ENCODE assay signal across 5 cellular contexts in the genomic region with DNA sequence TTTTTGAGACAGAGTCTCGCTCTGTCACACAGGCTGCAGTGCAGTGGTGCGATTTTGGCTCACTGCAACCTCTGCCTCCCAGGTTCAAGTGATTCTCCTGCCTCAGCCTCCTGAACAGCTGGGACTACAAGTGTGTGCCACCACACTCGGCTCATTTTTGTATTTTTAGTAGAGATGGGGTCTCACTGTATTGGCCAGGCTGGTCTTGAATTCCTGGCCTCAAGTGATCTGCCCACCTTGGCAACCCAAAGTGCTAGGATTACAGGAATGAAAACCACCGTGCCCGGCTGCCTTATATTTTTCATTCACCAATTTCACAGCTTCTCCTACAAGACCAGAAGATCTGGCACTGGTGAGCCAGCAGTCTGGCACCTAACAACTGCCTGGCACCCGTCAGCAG. TPM values are rescaled to one million over a fixed set of nuclear protein-coding genes. Genes with fewer than 3 reads are reported as not detected.
DNase-seq lines count a peak whose midpoint lies in the region; ATAC-seq and TF ChIP-seq lines count a peak whose summit lies in the region.
"Not testable (repeated sequence)": the region's sequence is repeated elsewhere in the genome, so short reads cannot be mapped to it uniquely, and the experiment has no call there.

No MANE protein-coding gene starts in this region.

- H3K36me3 ChIP-seq in HEK293 (ENCODE audit: control insufficient read depth in 2 of 2, insufficient read depth in 1 of 2, low read length in 2 of 2) = peaks cover 50 to 78% of the 10 kb centered on the region in 2 experiments
- H3K36me3 ChIP-seq in endodermal cell (ENCODE audit: control insufficient read depth, insufficient read depth, low read length) = peaks cover 86% of the 10 kb centered on the region

- H3K36me3 Mint-ChIP-seq in WTC11 (peaks cover 60% of the 10 kb centered on the region), MCF 10A (ENCODE audit: insufficient read depth, unreplicated experiment) (peaks cover 83% of the 10 kb centered on the region), endodermal cell (ENCODE audit: low read depth) (peaks cover 73% of the 10 kb centered on the region)
- H3K36me3 Mint-ChIP-seq in stimulated activated naive B cell treated with anti-CD40 and anti-IgM and Interleukin-4, amounts not matched to agents 10 μg/mL and 1 μg/mL and 100 μg/mL, for 72 hours = peaks cover 48 to 64% of the 10 kb centered on the region in 2 donors

- 88 to 94% methylated on average over 4 to 6 of the region's 6 CpGs for WGBS in endodermal cell (ENCODE audit: insufficient coverage in 1 of 2, insufficient read length in 1 of 2), 2 experiments

- not testable (repeated sequence) for ATAC-seq in WTC11; stimulated activated naive B cell treated with anti-CD40 and anti-IgM and Interleukin-4, amounts not matched to agents 10 μg/mL and 1 μg/mL and 100 μg/mL, for 72 hours (replicated peaks)

- H3K9ac ChIP-seq in endodermal cell (ENCODE audit: extremely low read depth, low read length, poor library complexity, severe bottlenecking) = not testable (repeated sequence)

- peaks cover 11% of the 10 kb centered on the region for H3K4me1 ChIP-seq in HEK293 (ENCODE audit: control insufficient read depth, insufficient read depth, low read length)
- H3K4me1 ChIP-seq in endodermal cell (ENCODE audit: control insufficient read depth, insufficient read depth, low read length) = not testable (repeated sequence)

- DNase-seq in WTC11 (ENCODE audit: low spot score); MCF 10A (ENCODE audit: unreplicated experiment); endodermal cell; stimulated activated naive B cell treated with anti-CD40 and anti-IgM and Interleukin-4, amounts not matched to agents 10 μg/mL and 1 μg/mL and 100 μg/mL, for 72 hours: not testable (repeated sequence)

- CTCF ChIA-PET in HEK293 (lab: Yijun Ruan, JAX); WTC11 (lab: Charles Lee): not testable (repeated sequence)
- CTCF ChIA-PET in MCF 10A (lab: Yijun Ruan, JAX) = interaction anchor here (0.6 to 1.1 kb wide), 2 partner anchors 259 to 270 kb away, joined by 3 to 7 read pairs; no protein-coding TSS in a partner anchor

- H3K27me3 ChIP-seq in endodermal cell (ENCODE audit: control insufficient read depth, insufficient read depth, low read length, poor library complexity, severe bottlenecking) = not testable (repeated sequence)

- peaks cover 13% of the 10 kb centered on the region for H3K4me1 Mint-ChIP-seq in WTC11
- H3K4me1 Mint-ChIP-seq in MCF 10A (ENCODE audit: insufficient read depth, unreplicated experiment) = not testable (repeated sequence)
- peaks cover 13% of the 10 kb centered on the region for H3K4me1 Mint-ChIP-seq in endodermal cell
- peaks cover 18 to 24% of the 10 kb centered on the region in 2 donors for H3K4me1 Mint-ChIP-seq in stimulated activated naive B cell treated with anti-CD40 and anti-IgM and Interleukin-4, amounts not matched to agents 10 μg/mL and 1 μg/mL and 100 μg/mL, for 72 hours

- H3K27ac ChIP-seq in HEK293 (ENCODE audit: extremely low read depth, low read depth, low read length); endodermal cell (ENCODE audit: low read depth, low read length): not testable (repeated sequence)

- TF ChIP-seq CTCF in HEK293 (tag by site-specific recombination; IDR thresholded peaks at IDR 0.05); WTC11 (IDR thresholded peaks at IDR 0.05); MCF 10A (IDR thresholded peaks at IDR 0.05; ENCODE audit: unreplicated experiment); endodermal cell (conservative IDR thresholded peaks at IDR 0.05): not testable (repeated sequence)

- H3K9me3 ChIP-seq in HEK293 (ENCODE audit: control insufficient read depth, insufficient read depth, low read depth, low read length); endodermal cell (ENCODE audit: control insufficient read depth, low read length): not testable (repeated sequence)

- POLR2A ChIA-PET in HEK293 (lab: Yijun Ruan, JAX); WTC11 (lab: Charles Lee): not testable (repeated sequence)
- POLR2A ChIA-PET in MCF 10A (lab: Yijun Ruan, JAX) = interaction anchor here (1.2 to 1.4 kb wide), 2 partner anchors 25 to 51 kb away, joined by 3 read pairs; no protein-coding TSS in a partner anchor

- H3K4me3 ChIP-seq in HEK293 (ENCODE audit: low read depth, low read length); endodermal cell (ENCODE audit: low read length): not testable (repeated sequence)

- not testable (repeated sequence) for H3K27me3 Mint-ChIP-seq in WTC11 (ENCODE audit: low read depth); MCF 10A (ENCODE audit: insufficient read depth, unreplicated experiment); endodermal cell (ENCODE audit: insufficient read depth); stimulated activated naive B cell treated with anti-CD40 and anti-IgM and Interleukin-4, amounts not matched to agents 10 μg/mL and 1 μg/mL and 100 μg/mL, for 72 hours

- H3K4me3 Mint-ChIP-seq in WTC11; MCF 10A (ENCODE audit: unreplicated experiment); endodermal cell; stimulated activated naive B cell treated with anti-CD40 and anti-IgM and Interleukin-4, amounts not matched to agents 10 μg/mL and 1 μg/mL and 100 μg/mL, for 72 hours: not testable (repeated sequence)

- H3K27ac Mint-ChIP-seq in WTC11 = not testable (repeated sequence)
- H3K27ac Mint-ChIP-seq in MCF 10A (ENCODE audit: low read depth, unreplicated experiment) (peak overlapping the region; percentile 42), endodermal cell (peak overlapping the region; percentile 28)
- H3K27ac Mint-ChIP-seq in stimulated activated naive B cell treated with anti-CD40 and anti-IgM and Interleukin-4, amounts not matched to agents 10 μg/mL and 1 μg/mL and 100 μg/mL, for 72 hours = peak overlapping the region; percentile 14

- H3K9me3 Mint-ChIP-seq in WTC11; MCF 10A (ENCODE audit: unreplicated experiment); endodermal cell; stimulated activated naive B cell treated with anti-CD40 and anti-IgM and Interleukin-4, amounts not matched to agents 10 μg/mL and 1 μg/mL and 100 μg/mL, for 72 hours: not testable (repeated sequence)

- intact Hi-C loops in MCF 10A (cut with micrococcal nuclease) = not testable (repeated sequence)

- BruUV-seq in MCF 10A (replicated peaks; lab: Mats Ljungman, UMichigan) = not testable (repeated sequence)

TF ChIP-seq in HEK293, 187 proteins besides CTCF, POLR2A, EP300 and RAD21:
- peak; percentile 60; the same call in 1 of the 2 replicates for TF ChIP-seq ZNF121 (tag by site-specific recombination; IDR thresholded peaks at IDR 0.05)
TF ChIP-seq in HEK293: peak in this region for 1; not testable (repeated sequence) for 186.

TF ChIP-seq in WTC11, 78 proteins besides CTCF, POLR2A, EP300 and RAD21:
- TF ChIP-seq ZNF121 (CRISPR knock-in tag; IDR thresholded peaks at IDR 0.05) = peak; percentile 58; the same call in 1 of the 2 replicates

RNA-seq across cellular contexts. Expression of a gene that starts 25.1 kb away (rescaled TPM):
- 63.9 to 74.9 TPM (median 68.7 TPM) in 3 replicates for total RNA-seq in WTC11 (2021)
- total RNA-seq in MCF 10A (2022) = 159 and 172 TPM in 2 replicates
- 10 to 100 TPM; 77.5 to 77.6 TPM for total RNA-seq in endodermal cell
- 115 TPM for polyA plus RNA-seq in endodermal cell (2013, experiment 1 of 2)
- 105 TPM for polyA plus RNA-seq in endodermal cell (2013, experiment 2 of 2)

RNA-seq across cellular contexts. Expression of a gene that starts 37.0 kb away (rescaled TPM):
- total RNA-seq in WTC11 (2021) (62.1 to 65.6 TPM (median 63.1 TPM) in 3 replicates), MCF 10A (2022) (57.6 and 78.1 TPM in 2 replicates), endodermal cell (10 to 100 TPM; 66.7 to 68.6 TPM)
- 60.2 TPM for polyA plus RNA-seq in endodermal cell (2013, experiment 1 of 2)
- polyA plus RNA-seq in endodermal cell (2013, experiment 2 of 2) = 62.9 TPM
